Comparison of ENCODE assay signal across 1 cellular context in the genomic region with DNA sequence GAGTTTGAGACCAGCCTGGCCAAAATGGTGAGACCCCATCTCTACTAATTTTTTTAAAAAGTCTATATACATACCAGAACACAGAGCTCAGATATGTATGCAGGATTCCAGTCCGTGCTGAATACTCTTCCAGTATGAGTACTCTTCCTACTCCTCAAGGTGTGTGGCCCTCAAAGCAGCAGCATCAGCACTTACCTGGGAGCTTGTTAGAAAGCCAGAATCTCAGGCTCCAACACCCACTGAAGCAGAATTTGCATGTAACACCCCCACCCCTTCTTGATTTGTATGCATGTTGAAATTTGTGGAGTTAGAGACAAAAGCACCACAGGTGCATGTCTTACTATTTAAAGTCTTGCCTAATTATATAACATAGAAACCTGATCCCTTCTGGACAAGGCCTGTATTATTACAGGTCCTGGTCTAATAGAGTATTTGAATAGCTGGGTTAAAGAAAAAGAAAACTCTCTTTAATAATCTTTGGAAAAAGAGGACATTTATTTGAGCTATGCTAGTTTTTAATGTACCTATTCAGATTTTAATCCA.
TF ChIP-seq lines count a peak whose summit lies in the region.

No MANE protein-coding gene starts in this region.

TF ChIP-seq in IMR-90, 13 proteins besides CTCF, POLR2A, EP300 and RAD21 (continued from another document):
- no peak for TF ChIP-seq NFE2L2 (IDR thresholded peaks at IDR 0.05; ENCODE audit: low read depth, low read length)
- no peak for TF ChIP-seq MAFK (IDR thresholded peaks at IDR 0.05; ENCODE audit: low read depth, low read length)
- TF ChIP-seq CEBPB (IDR thresholded peaks at IDR 0.05; ENCODE audit: low read depth, low read length), result no peak
- no peak for TF ChIP-seq RCOR1 (IDR thresholded peaks at IDR 0.05; ENCODE audit: insufficient replicate concordance, low read length)
- no peak for TF ChIP-seq MXI1 (IDR thresholded peaks at IDR 0.05; ENCODE audit: borderline replicate concordance, low read depth, low read length)
- no peak for TF ChIP-seq CHD1 (IDR thresholded peaks at IDR 0.05; ENCODE audit: low read depth, low read length)
